In the genomic region with DNA sequence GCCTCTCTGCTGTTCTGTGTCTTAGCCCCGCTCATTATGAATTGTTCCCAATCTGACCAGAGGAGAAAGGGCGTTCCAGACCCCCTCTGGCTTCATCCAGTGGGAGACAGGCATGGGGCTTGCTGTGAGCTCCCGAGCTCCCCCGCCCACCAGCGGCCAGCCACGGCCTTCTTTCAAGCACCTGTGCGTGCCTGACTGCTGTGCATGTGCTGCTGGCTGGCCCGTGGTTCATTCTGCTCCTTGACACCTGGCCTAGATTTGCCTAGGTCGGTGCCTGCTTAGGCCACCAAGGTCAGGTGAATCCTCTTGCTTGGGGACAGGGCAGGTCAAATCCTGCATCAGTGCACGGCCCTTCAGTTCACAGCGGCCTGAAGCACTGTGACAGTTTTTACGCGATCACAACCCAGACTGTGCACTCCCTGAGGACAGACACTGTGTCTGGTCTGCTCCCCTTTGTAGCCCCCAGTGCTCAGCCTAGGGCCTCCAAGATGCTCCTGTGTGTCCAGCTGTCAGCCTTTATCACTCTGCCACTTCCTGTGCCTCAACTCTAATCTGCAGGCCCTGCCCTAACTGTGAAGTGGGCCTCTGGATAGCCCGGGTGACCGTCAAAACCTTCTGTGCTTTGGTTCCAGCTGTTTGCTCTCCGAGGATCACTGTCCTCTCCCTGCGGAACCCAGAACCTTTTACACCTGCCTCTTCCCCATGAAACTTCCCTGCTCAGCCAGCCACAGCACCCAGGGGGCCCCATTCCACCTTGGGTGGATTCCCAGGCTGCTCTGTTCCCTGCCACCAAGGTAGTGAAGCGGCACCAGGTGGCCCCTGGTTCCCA, we compare ENCODE assay signal across 15 cellular contexts. TPM values are rescaled to one million over a fixed set of nuclear protein-coding genes. Genes with fewer than 3 reads are reported as not detected.
DNase-seq lines count a peak whose midpoint lies in the region; ATAC-seq and TF ChIP-seq lines count a peak whose summit lies in the region.
"Had no signal": no experiment of that assay in that cellular context is flagged by ENCODE, and none has a peak within 500 bp of the region (broad histone marks: within the 10 kb centered on the region; RNA-seq: fewer than 3 reads in every experiment).

No MANE protein-coding gene starts in this region.

- peak overlapping the region; percentile 35 for H3K27ac Mint-ChIP-seq in MCF 10A (ENCODE audit: low read depth, unreplicated experiment)
- peak overlapping the region; percentile 88 for H3K27ac Mint-ChIP-seq in T-helper 17 cell

- H3K27ac ChIP-seq in mammary epithelial cell (ENCODE audit: insufficient read depth, low read depth, low read length), result no peak overlapping the region
- peak overlapping the region in 3 of 4 donors; percentile 72 to 85 (median 76) for H3K27ac ChIP-seq in transverse colon
- H3K27ac ChIP-seq: foreskin keratinocyte had no signal

- H3K9me3 Mint-ChIP-seq in MCF 10A (ENCODE audit: unreplicated experiment), result no peaks in the 10 kb centered on the region

- POLR2A ChIA-PET in MCF 10A (lab: Yijun Ruan, JAX), result interaction anchor here (1.1 to 6.9 kb wide), 4 partner anchors 7 to 47 kb away, joined by 3 to 67 read pairs (median 16); no protein-coding TSS in a partner anchor

- no peak for DNase-seq in MCF 10A (ENCODE audit: unreplicated experiment)
- DNase-seq in mammary epithelial cell, result no peak
- DNase-seq in T-helper 17 cell, result no peak
- DNase-seq in left kidney (ENCODE audit: low read depth, low spot score), result peak; percentile 43
- DNase-seq in transverse colon, result no peak
- no peak for DNase-seq in BE2C
- no peak for DNase-seq in midbrain (lab: John Stamatoyannopoulos, UW)
- DNase-seq: activated CD4-positive, alpha-beta T cell treated with anti-CD3 and anti-CD28 coated beads, Interleukin-2, amount 50 U/mL, for 4 hours; effector CD4-positive, alpha-beta T cell; foreskin keratinocyte; KG1; NCI-H187; NCI-H82; upper lobe of right lung had no signal

- no peaks in the 10 kb centered on the region for H3K36me3 ChIP-seq in mammary epithelial cell (ENCODE audit: insufficient read depth, low read length)
- no peaks in the 10 kb centered on the region for H3K36me3 ChIP-seq in transverse colon
- H3K36me3 ChIP-seq in BE2C, result no peaks in the 10 kb centered on the region; the same call in 1 of the 2 replicates
- H3K36me3 ChIP-seq: upper lobe of right lung had no signal

- BruUV-seq in MCF 10A (replicated peaks; lab: Mats Ljungman, UMichigan), result no TSS peak
- no TSS peak for BruUV-seq in mammary epithelial cell (replicated peaks; lab: Mats Ljungman, UMichigan)

- peaks cover 32% of the 10 kb centered on the region for H3K4me1 Mint-ChIP-seq in MCF 10A (ENCODE audit: insufficient read depth, unreplicated experiment)
- H3K4me1 Mint-ChIP-seq in T-helper 17 cell, result peaks cover 39% of the 10 kb centered on the region

- peaks cover 53% of the 10 kb centered on the region for H3K4me1 ChIP-seq in mammary epithelial cell (ENCODE audit: insufficient read depth, low read length)
- peaks cover 10 to 43% (median 31%) of the 10 kb centered on the region in 4 donors for H3K4me1 ChIP-seq in transverse colon
- H3K4me1 ChIP-seq in BE2C, result peaks cover 29% of the 10 kb centered on the region
- H3K4me1 ChIP-seq: foreskin keratinocyte had no signal

- ATAC-seq in T-helper 17 cell (no peak), GM21390 (IDR thresholded peaks at IDR 0.05; ENCODE audit: unreplicated experiment) (no peak)

- TF ChIP-seq POLR2A in transverse colon (IDR thresholded peaks at IDR 0.05), result no peak

- H4K20me1 ChIP-seq in mammary epithelial cell (ENCODE audit: insufficient read depth, low read length), result no peaks in the 10 kb centered on the region

- H3K79me2 ChIP-seq in mammary epithelial cell (ENCODE audit: insufficient read depth, low read length), result peaks cover 14% of the 10 kb centered on the region

- CTCF ChIA-PET in MCF 10A (lab: Yijun Ruan, JAX), result interaction anchor here (0.6 to 5.0 kb wide), 7 partner anchors 17 to 55 kb away, joined by 3 to 45 read pairs (median 6); no protein-coding TSS in a partner anchor
- CTCF ChIA-PET in mammary epithelial cell (lab: Charles Lee; ENCODE audit: low non-redundant PET), result no interaction called here

- dilution Hi-C loops in mammary epithelial cell (cut with HindIII; ENCODE audit: low sequenced_read_pairs), result no loop called here

- WGBS in mammary epithelial cell (ENCODE audit: low coverage, missing lambda C conversion rate), result 98% methylated on average over 17 of the region's 18 CpGs
- WGBS in transverse colon (ENCODE audit: low coverage in 1 of 2), 2 donors, result 85 to 87% methylated on average over 4 to 17 of the region's 18 CpGs

- intact Hi-C loops in MCF 10A (cut with micrococcal nuclease) (no loop called here), mammary epithelial cell (cut with micrococcal nuclease) (no loop called here), transverse colon (cut with DNase I; ENCODE audit: low total_unique reads) (no loop called here)

- H3K36me3 Mint-ChIP-seq in MCF 10A (ENCODE audit: insufficient read depth, unreplicated experiment), result peaks cover 6% of the 10 kb centered on the region
- H3K36me3 Mint-ChIP-seq in T-helper 17 cell (ENCODE audit: low read depth), result no peaks in the 10 kb centered on the region

- H3K4me3 ChIP-seq in mammary epithelial cell (replicated peaks in 1 of 3; ENCODE audit: insufficient read depth in 1 of 3, low read depth in 2 of 3, low read length in 3 of 3) (no peak overlapping the region), transverse colon (no peak overlapping the region), BE2C (ENCODE audit: low read depth, low read length) (no peak overlapping the region)
- H3K4me3 ChIP-seq: upper lobe of right lung had no signal

- H3K4me3 Mint-ChIP-seq in MCF 10A (ENCODE audit: unreplicated experiment) (no peak overlapping the region), T-helper 17 cell (no peak overlapping the region)

- H3K9ac ChIP-seq in mammary epithelial cell (ENCODE audit: insufficient read depth, low read length), result no peak overlapping the region

- H3K9me3 ChIP-seq in mammary epithelial cell (replicated peaks; ENCODE audit: insufficient read depth, low read length) (no peaks in the 10 kb centered on the region), T-helper 17 cell (ENCODE audit: control insufficient read depth, low read length, poor library complexity, severe bottlenecking) (no peaks in the 10 kb centered on the region), transverse colon (no peaks in the 10 kb centered on the region), BE2C (no peaks in the 10 kb centered on the region)
- H3K9me3 ChIP-seq: upper lobe of right lung had no signal

- TF ChIP-seq CTCF in MCF 10A (IDR thresholded peaks at IDR 0.05; ENCODE audit: unreplicated experiment), result no peak
- TF ChIP-seq CTCF in mammary epithelial cell (conservative IDR thresholded peaks at IDR 0.05 in 1 of 2, IDR thresholded peaks at IDR 0.05 in 1 of 2; ENCODE audit: extremely low read depth in 1 of 2, insufficient read depth in 1 of 2, low read depth in 1 of 2, low read length in 2 of 2), result no peak
- TF ChIP-seq CTCF in transverse colon (IDR thresholded peaks at IDR 0.05), result no peak
- TF ChIP-seq CTCF in BE2C (IDR thresholded peaks at IDR 0.05; ENCODE audit: low read depth, low read length), result no peak

- H2AFZ ChIP-seq in mammary epithelial cell (ENCODE audit: low read depth, low read length), result no peak overlapping the region

- no peaks in the 10 kb centered on the region for H3K27me3 ChIP-seq in mammary epithelial cell (ENCODE audit: insufficient read depth, low read length)
- H3K27me3 ChIP-seq in transverse colon, result no peaks in the 10 kb centered on the region
- H3K27me3 ChIP-seq in BE2C, result no peaks in the 10 kb centered on the region
- H3K27me3 ChIP-seq: foreskin keratinocyte, upper lobe of right lung had no signal

- TF ChIP-seq EP300 in transverse colon (IDR thresholded peaks at IDR 0.05; ENCODE audit: low read depth), result no peak

- in situ Hi-C loops in mammary epithelial cell (cut with MboI; ENCODE audit: low sequenced_read_pairs in 2 of 2) (no loop called here), transverse colon (cut with MboI; ENCODE audit: low pct_ligation_motif_present in 1 of 4, low pct_unique_long_range_greater_than_20kb in 1 of 4, low sequenced_read_pairs in 3 of 4) (no loop called here)

- H3K27me3 Mint-ChIP-seq in MCF 10A (ENCODE audit: insufficient read depth, unreplicated experiment) (no peaks in the 10 kb centered on the region), T-helper 17 cell (no peaks in the 10 kb centered on the region)

- H3K4me2 ChIP-seq in mammary epithelial cell (ENCODE audit: insufficient read depth, low read depth, low read length), result no peak overlapping the region

RNA-seq across cellular contexts. Expression of gene LPIN1, which starts 3.5 kb away (rescaled TPM):
- total RNA-seq in MCF 10A (2022) (47.0 and 65.7 TPM in 2 replicates), mammary epithelial cell (10 to 100 TPM; 28.3 to 54.8 TPM), T-helper 17 cell (10 to 100 TPM; 86.7 to 99.8 TPM), transverse colon (10 to 100 TPM; 19.7 to 62.1 (median 26.6) TPM)
- polyA plus RNA-seq in mammary epithelial cell, result 58.5 TPM
- 66.3 TPM for polyA minus RNA-seq in mammary epithelial cell
- 89.6 TPM for polyA plus RNA-seq in BE2C (2012; ENCODE audit: insufficient read depth, insufficient read length, low read depth)
